1 cellular context compared by ENCODE assay signal in genomic region chr3:50260027-50260941, GRCh38.
TF ChIP-seq lines count a peak whose summit lies in the region.

No MANE protein-coding gene starts in this region.

TF ChIP-seq in HepG2, 621 proteins besides CTCF, POLR2A, EP300 and RAD21 (continues in another document):
- TF ChIP-seq NR2F6 (IDR thresholded peaks at IDR 0.05) = peak; percentile 41
- peak; percentile 75 for TF ChIP-seq NR2F6 (CRISPR knock-in tag; IDR thresholded peaks at IDR 0.05)
- TF ChIP-seq ZNF788 (CRISPR knock-in tag; IDR thresholded peaks at IDR 0.05; ENCODE audit: borderline replicate concordance) = peak; percentile 80; the same call in 1 of the 2 replicates
- no peak for TF ChIP-seq MTF2 (CRISPR knock-in tag; IDR thresholded peaks at IDR 0.05; ENCODE audit: borderline replicate concordance)
- peak; percentile 60; the same call in 1 of the 2 replicates for TF ChIP-seq GATAD1 (CRISPR knock-in tag; IDR thresholded peaks at IDR 0.05)
- TF ChIP-seq ZNF33A (CRISPR knock-in tag; IDR thresholded peaks at IDR 0.05; ENCODE audit: borderline replicate concordance) = no peak
- peak; percentile 52; the same call in 1 of the 2 replicates for TF ChIP-seq EED (CRISPR knock-in tag; IDR thresholded peaks at IDR 0.05)
- TF ChIP-seq, protein P1, sequence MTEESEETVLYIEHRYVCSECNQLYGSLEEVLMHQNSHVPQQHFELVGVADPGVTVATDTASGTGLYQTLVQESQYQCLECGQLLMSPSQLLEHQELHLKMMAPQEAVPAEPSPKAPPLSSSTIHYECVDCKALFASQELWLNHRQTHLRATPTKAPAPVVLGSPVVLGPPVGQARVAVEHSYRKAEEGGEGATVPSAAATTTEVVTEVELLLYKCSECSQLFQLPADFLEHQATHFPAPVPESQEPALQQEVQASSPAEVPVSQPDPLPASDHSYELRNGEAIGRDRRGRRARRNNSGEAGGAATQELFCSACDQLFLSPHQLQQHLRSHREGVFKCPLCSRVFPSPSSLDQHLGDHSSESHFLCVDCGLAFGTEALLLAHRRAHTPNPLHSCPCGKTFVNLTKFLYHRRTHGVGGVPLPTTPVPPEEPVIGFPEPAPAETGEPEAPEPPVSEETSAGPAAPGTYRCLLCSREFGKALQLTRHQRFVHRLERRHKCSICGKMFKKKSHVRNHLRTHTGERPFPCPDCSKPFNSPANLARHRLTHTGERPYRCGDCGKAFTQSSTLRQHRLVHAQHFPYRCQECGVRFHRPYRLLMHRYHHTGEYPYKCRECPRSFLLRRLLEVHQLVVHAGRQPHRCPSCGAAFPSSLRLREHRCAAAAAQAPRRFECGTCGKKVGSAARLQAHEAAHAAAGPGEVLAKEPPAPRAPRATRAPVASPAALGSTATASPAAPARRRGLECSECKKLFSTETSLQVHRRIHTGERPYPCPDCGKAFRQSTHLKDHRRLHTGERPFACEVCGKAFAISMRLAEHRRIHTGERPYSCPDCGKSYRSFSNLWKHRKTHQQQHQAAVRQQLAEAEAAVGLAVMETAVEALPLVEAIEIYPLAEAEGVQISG (CRISPR knock-in tag; IDR thresholded peaks at IDR 0.05) = peak; percentile 94
- TF ChIP-seq ZEB1 (IDR thresholded peaks at IDR 0.05; ENCODE audit: insufficient replicate concordance, low read depth) = no peak
- TF ChIP-seq PHF21A (CRISPR knock-in tag; IDR thresholded peaks at IDR 0.05) = peak; percentile 99
- no peak; the same call in 1 of the 2 replicates for TF ChIP-seq RERE (CRISPR knock-in tag; IDR thresholded peaks at IDR 0.05; ENCODE audit: low read depth)
- peak; percentile 32 for TF ChIP-seq PRDM10 (CRISPR knock-in tag; IDR thresholded peaks at IDR 0.05; ENCODE audit: low read depth)
- 0 out of 2 replicates have a peak, but pooled peaks have one; percentile 50 for TF ChIP-seq SMAD3 (CRISPR knock-in tag; IDR thresholded peaks at IDR 0.05)
- no peak for TF ChIP-seq RFX3 (CRISPR knock-in tag; IDR thresholded peaks at IDR 0.05)
- 0 out of 2 replicates have a peak, but pooled peaks have one; percentile 62 for TF ChIP-seq KLF13 (CRISPR knock-in tag; IDR thresholded peaks at IDR 0.05)
- peak; percentile 22; the same call in 1 of the 2 replicates for TF ChIP-seq ZKSCAN8 (CRISPR knock-in tag; IDR thresholded peaks at IDR 0.05; ENCODE audit: borderline replicate concordance)
- 0 out of 2 replicates have a peak, but pooled peaks have one; percentile 37 for TF ChIP-seq ZBTB39 (CRISPR knock-in tag; IDR thresholded peaks at IDR 0.05)
- TF ChIP-seq SNAPC2 (CRISPR knock-in tag; IDR thresholded peaks at IDR 0.05) = peak; percentile 84; the same call in 1 of the 2 replicates
- peak; percentile 87 for TF ChIP-seq ZNF770 (CRISPR knock-in tag; IDR thresholded peaks at IDR 0.05)
- TF ChIP-seq ZFP91 (CRISPR knock-in tag; IDR thresholded peaks at IDR 0.05; ENCODE audit: borderline replicate concordance) = peak; percentile 88
- TF ChIP-seq, protein P2, sequence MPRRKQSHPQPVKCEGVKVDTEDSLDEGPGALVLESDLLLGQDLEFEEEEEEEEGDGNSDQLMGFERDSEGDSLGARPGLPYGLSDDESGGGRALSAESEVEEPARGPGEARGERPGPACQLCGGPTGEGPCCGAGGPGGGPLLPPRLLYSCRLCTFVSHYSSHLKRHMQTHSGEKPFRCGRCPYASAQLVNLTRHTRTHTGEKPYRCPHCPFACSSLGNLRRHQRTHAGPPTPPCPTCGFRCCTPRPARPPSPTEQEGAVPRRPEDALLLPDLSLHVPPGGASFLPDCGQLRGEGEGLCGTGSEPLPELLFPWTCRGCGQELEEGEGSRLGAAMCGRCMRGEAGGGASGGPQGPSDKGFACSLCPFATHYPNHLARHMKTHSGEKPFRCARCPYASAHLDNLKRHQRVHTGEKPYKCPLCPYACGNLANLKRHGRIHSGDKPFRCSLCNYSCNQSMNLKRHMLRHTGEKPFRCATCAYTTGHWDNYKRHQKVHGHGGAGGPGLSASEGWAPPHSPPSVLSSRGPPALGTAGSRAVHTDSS (CRISPR knock-in tag; conservative IDR thresholded peaks at IDR 0.05) = no peak
- peak; percentile 58; the same call in 1 of the 2 replicates for TF ChIP-seq HIVEP1 (CRISPR knock-in tag; IDR thresholded peaks at IDR 0.05)
- no peak for TF ChIP-seq KDM5A (IDR thresholded peaks at IDR 0.05; ENCODE audit: borderline replicate concordance, low read length)
- peak; percentile 34; the same call in 1 of the 2 replicates for TF ChIP-seq ZIK1 (CRISPR knock-in tag; IDR thresholded peaks at IDR 0.05; ENCODE audit: borderline replicate concordance, low read depth)
- peak; percentile 82 for TF ChIP-seq PHF8 (CRISPR knock-in tag; IDR thresholded peaks at IDR 0.05)
- TF ChIP-seq GABPB1 (CRISPR knock-in tag; IDR thresholded peaks at IDR 0.05) = peak; percentile 83
- TF ChIP-seq TFAP4 (IDR thresholded peaks at IDR 0.05; ENCODE audit: borderline replicate concordance, low read depth) = peak; percentile 59; the same call in 1 of the 2 replicates
- no peak for TF ChIP-seq RORA (CRISPR knock-in tag; IDR thresholded peaks at IDR 0.05)
- 0 out of 2 replicates have a peak, but pooled peaks have one; percentile 23 for TF ChIP-seq GMEB2 (CRISPR knock-in tag; IDR thresholded peaks at IDR 0.05; ENCODE audit: low read depth)
